28 cellular contexts compared by ENCODE assay signal in the genomic region with DNA sequence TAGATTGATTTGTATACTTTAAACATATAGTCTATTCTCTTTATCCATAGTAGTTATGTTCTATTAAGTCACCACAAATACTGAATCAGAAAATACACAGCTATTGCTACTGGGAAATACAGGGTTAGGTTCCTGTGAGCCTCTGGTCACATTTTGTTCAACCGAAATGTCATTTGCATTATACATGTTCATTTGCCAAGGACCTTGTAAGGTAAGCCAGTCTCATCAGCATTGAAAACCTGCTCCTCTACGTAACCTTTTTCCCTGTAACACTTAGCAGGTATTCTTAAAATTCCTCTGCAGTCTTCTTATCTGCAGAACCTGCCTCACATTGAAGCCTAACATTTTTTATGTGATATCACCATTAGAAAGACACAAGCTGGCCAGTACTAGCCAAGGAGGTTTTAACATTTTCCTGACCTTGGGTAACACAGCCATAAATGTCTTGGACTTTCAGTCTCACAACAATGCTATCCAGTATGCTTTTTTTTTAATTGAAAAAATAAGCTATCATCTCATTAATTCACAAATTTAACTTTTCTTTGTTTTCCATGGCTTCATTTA.
"Had no signal": no experiment of that assay in that cellular context is flagged by ENCODE, and none has a peak within 500 bp of the region (broad histone marks: within the 10 kb centered on the region; RNA-seq: fewer than 3 reads in every experiment).

No MANE protein-coding gene starts in this region.

- H3K4me3 ChIP-seq: colonic mucosa, esophagus squamous epithelium, gastroesophageal sphincter had no signal

- H3K27ac ChIP-seq: brain microvascular endothelial cell, colonic mucosa, epithelial cell of prostate, esophagus squamous epithelium, gastroesophageal sphincter, WERI-Rb-1 had no signal

- DNase-seq: activated B cell treated with CpG ODN at 0.5 μM for 24 hours; activated CD4-positive, alpha-beta T cell treated with anti-CD3 and anti-CD28 coated beads for 48 hours; activated CD4-positive, alpha-beta T cell treated with anti-CD3 and anti-CD28 coated beads, Interleukin-2, amount 50 U/mL, for 1 hour; activated CD4-positive, alpha-beta T cell treated with anti-CD3 and anti-CD28 coated beads, Interleukin-2, amount 50 U/mL, for 48 hours; activated CD8-positive, alpha-beta memory T cell treated with anti-CD3 and anti-CD28 coated beads for 24 hours; activated CD8-positive, alpha-beta T cell treated with anti-CD3 and anti-CD28 coated beads for 36 hours; activated effector memory CD4-positive, alpha-beta T cell treated with Interleukin-2 at 50 U/mL for 16 hours; activated gamma-delta T cell treated with Interleukin-2 at 50 U/mL for 16 hours; activated naive CD4-positive, alpha-beta T cell treated with anti-CD3 and anti-CD28 coated beads, Interleukin-2, amount 50 U/mL, for 16 hours; activated naive CD4-positive, alpha-beta T cell treated with Interleukin-2 at 50 U/mL for 16 hours; activated T-cell treated with anti-CD3 and anti-CD28 coated beads, Interleukin-2, amount 50 U/mL, for 4 hours; amniotic stem cell; anterior cingulate cortex; brain microvascular endothelial cell; central memory CD4-positive, alpha-beta T cell; cerebellar nuclear complex; colonic mucosa; effector CD8-positive, alpha-beta T cell; esophagus squamous epithelium; foreskin melanocyte; T-helper 1 cell; T-helper 17 cell; T1000; WERI-Rb-1 had no signal

- H3K4me1 ChIP-seq: colonic mucosa, esophagus squamous epithelium, gastroesophageal sphincter had no signal

- H3K27me3 ChIP-seq: brain microvascular endothelial cell, colonic mucosa, esophagus squamous epithelium, gastroesophageal sphincter had no signal

- H3K9me3 ChIP-seq: colonic mucosa, esophagus squamous epithelium, gastroesophageal sphincter had no signal

- H3K36me3 ChIP-seq: brain microvascular endothelial cell, colonic mucosa, esophagus squamous epithelium, gastroesophageal sphincter, WERI-Rb-1 had no signal

- ATAC-seq: activated CD4-positive, CD25-positive, alpha-beta regulatory T cell treated with anti-CD3 and anti-CD28 coated beads, Interleukin-2, amount 50 U/mL, for 24 hours; activated CD8-positive, alpha-beta T cell treated with anti-CD3 and anti-CD28 coated beads for 36 hours; activated T-cell treated with anti-CD3 and anti-CD28 coated beads, Interleukin-2, amount 50 U/mL, for 4 hours; activated T-helper 17 cell treated with anti-CD3 and anti-CD28 coated beads, Interleukin-2, amount 50 U/mL, for 72 hours; gastroesophageal sphincter; T-helper 17 cell had no signal
